Comparison of ENCODE assay signal across 8 cellular contexts in genomic region chr17:40485851-40486512, GRCh38. TPM values are rescaled to one million over a fixed set of nuclear protein-coding genes. Genes with fewer than 3 reads are reported as not detected.
A peak's percentile ranks its signal among the peaks of the same experiment; 100 is the strongest.
DNase-seq lines count a peak whose midpoint lies in the region; ATAC-seq and TF ChIP-seq lines count a peak whose summit lies in the region.

No MANE protein-coding gene starts in this region.

- ATAC-seq in GM21528 (IDR thresholded peaks at IDR 0.05; ENCODE audit: low FRiP score, unreplicated experiment) (no peak), HG02870 (IDR thresholded peaks at IDR 0.05; ENCODE audit: unreplicated experiment) (no peak)

- H3K9me3 ChIP-seq in Peyer's patch (no peaks in the 10 kb centered on the region), breast epithelium (no peaks in the 10 kb centered on the region), muscle layer of duodenum (ENCODE audit: control insufficient read depth in 1 of 2, low read length in 2 of 2) (no peaks in the 10 kb centered on the region)

- TF ChIP-seq CTCF in Peyer's patch (IDR thresholded peaks at IDR 0.05) (no peak), breast epithelium (IDR thresholded peaks at IDR 0.05) (no peak)

- H3K4me1 ChIP-seq in Peyer's patch (peaks cover 0 to 29% (median 6%) of the 10 kb centered on the region in 4 donors), breast epithelium (peaks cover 16 to 21% of the 10 kb centered on the region in 2 donors), muscle layer of duodenum (ENCODE audit: control insufficient read depth in 1 of 2, insufficient read depth in 2 of 2, low read length in 2 of 2) (peaks cover 11 to 26% of the 10 kb centered on the region in 2 donors)

- H3K27ac ChIP-seq in Peyer's patch = peak overlapping the region; percentile 31 to 78 (median 62)
- H3K27ac ChIP-seq in breast epithelium = peak overlapping the region; percentile 92 to 94
- H3K27ac ChIP-seq in muscle layer of duodenum (ENCODE audit: low read length) = peak overlapping the region; percentile 78

- DNase-seq in ELR (ENCODE audit: low read depth) (peak; percentile 99), Peyer's patch (peak in 1 of 3 donors; percentile 65), breast epithelium (ENCODE audit: low spot score in 2 of 2) (peak in 1 of 2 donors; percentile 88), occipital lobe (lab: John Stamatoyannopoulos, UW) (no peak), NCI-H345 treated with DMSO at 0.1 percent for 48 hours (lab: John Stamatoyannopoulos, UW; ENCODE audit: unreplicated experiment) (no peak)

- H3K36me3 ChIP-seq in Peyer's patch = no peaks in the 10 kb centered on the region
- H3K36me3 ChIP-seq in breast epithelium = no peaks in the 10 kb centered on the region
- peaks cover 0 to 9% of the 10 kb centered on the region in 2 donors for H3K36me3 ChIP-seq in muscle layer of duodenum (ENCODE audit: control insufficient read depth in 1 of 2, insufficient read depth in 2 of 2, low read length in 2 of 2)

- H3K27me3 ChIP-seq in Peyer's patch (no peaks in the 10 kb centered on the region), breast epithelium (no peaks in the 10 kb centered on the region), muscle layer of duodenum (ENCODE audit: low read depth, low read length) (no peaks in the 10 kb centered on the region)

- TF ChIP-seq POLR2A in Peyer's patch (IDR thresholded peaks at IDR 0.05) (no peak), breast epithelium (IDR thresholded peaks at IDR 0.05) (no peak)

- H3K4me3 ChIP-seq in Peyer's patch (no peak overlapping the region), breast epithelium (peak overlapping the region in 2 of 3 donors; percentile 8 to 46), muscle layer of duodenum (ENCODE audit: low read depth in 1 of 2, low read length in 2 of 2) (no peak overlapping the region)

- intact Hi-C loops in breast epithelium (cut with DNase I; ENCODE audit: low total_unique reads) = no loop called here

RNA-seq across cellular contexts. Expression of gene TNS4, which starts 15.4 kb away (rescaled TPM):
- total RNA-seq in Peyer's patch (1 to 10 TPM in 3 of 4 donors, under 1 TPM in 1; 0.54 to 2.5 (median 1.7) TPM), breast epithelium (10 to 100 TPM in 2 of 3 donors, not detected in 1; 30.5 to 52.2 TPM), occipital lobe (not detected)

RNA-seq across cellular contexts. Expression of gene IGFBP4, which starts 42.7 kb away (rescaled TPM):
- 100 to 1,000 TPM in 3 of 4 donors, 10 to 100 TPM in 1; 70.6 to 220 (median 133) TPM for total RNA-seq in Peyer's patch
- total RNA-seq in breast epithelium = 100 to 1,000 TPM; 191 to 893 (median 278) TPM
- total RNA-seq in occipital lobe = 15.4 TPM

Comparison
In these comparisons a context has a peak if more than half of its experiments do, and no peak if none do; other contexts are left out.
1. H3K4me3 ChIP-seq: peak in breast epithelium (2 of 3); none in Peyer's patch (0 of 4) and muscle layer of duodenum (0 of 2).
2. Peak in every context shown above with its lines, with median percentiles within 50 percentile points of each other: H3K27ac ChIP-seq.